8 cellular contexts compared by ENCODE assay signal in the genomic region with DNA sequence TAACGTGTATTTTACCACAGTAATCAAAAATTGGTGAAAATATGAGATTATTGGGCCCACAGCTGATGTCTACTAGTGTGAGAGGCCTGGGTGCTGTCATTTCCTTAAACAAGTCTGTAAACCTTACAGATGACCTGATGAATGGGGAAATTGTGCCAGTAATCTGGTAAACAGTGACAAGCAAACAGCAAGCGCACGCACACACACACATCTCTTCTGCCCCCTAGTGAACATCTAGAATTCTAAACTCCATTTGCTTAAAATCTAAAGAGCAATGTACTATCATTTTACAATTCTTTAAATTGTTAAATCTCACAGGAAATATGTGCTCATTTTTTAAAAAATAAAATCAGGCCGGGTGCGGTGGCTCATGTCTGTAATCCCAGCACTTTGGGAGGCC. TPM values are rescaled to one million over a fixed set of nuclear protein-coding genes. Genes with fewer than 3 reads are reported as not detected.
DNase-seq lines count a peak whose midpoint lies in the region; ATAC-seq, FAIRE-seq and TF ChIP-seq lines count a peak whose summit lies in the region.

No MANE protein-coding gene starts in this region.

- no peak overlapping the region for H3K9ac ChIP-seq in HepG2 (ENCODE audit: insufficient read depth, low read depth, low read length)

- peak overlapping the region; percentile 52; the same call in 1 of the 2 replicates for H3K4me2 ChIP-seq in HepG2 (ENCODE audit: low read depth, low read length)

- no peaks in the 10 kb centered on the region for H4K20me1 ChIP-seq in HepG2 (ENCODE audit: insufficient read depth, low read length)

- peak; percentile 68 for TF ChIP-seq RAD21 in HepG2 (CRISPR knock-in tag; IDR thresholded peaks at IDR 0.05)

- H2AFZ ChIP-seq in HepG2 (ENCODE audit: low read length) = no peak overlapping the region

- in situ Hi-C loops in HepG2 (cut with HindIII; ENCODE audit: extremely low pct_ligation_motif_present, low pct_unique_long_range_greater_than_20kb) = loop anchor here (25.0 kb wide), 1 partner anchor 360 kb away; the partner anchor contains the start of gene PRRC2B

- no peak overlapping the region for H3K27ac ChIP-seq in HepG2 (ENCODE audit: extremely low read length, insufficient read depth, low read length)

- peaks cover 24% of the 10 kb centered on the region for H3K4me1 ChIP-seq in HepG2 (ENCODE audit: insufficient read depth, low read length)

- TF ChIP-seq EP300 in HepG2 (IDR thresholded peaks at IDR 0.05; ENCODE audit: low read depth in 2 of 2, low read length in 2 of 2) (no peak), HepG2 (CRISPR knock-in tag; IDR thresholded peaks at IDR 0.05; ENCODE audit: borderline replicate concordance) (no peak)

- H3K4me3 ChIP-seq in HepG2 (replicated peaks in 1 of 3; ENCODE audit: insufficient read depth in 1 of 3, low read depth in 2 of 3, low read length in 3 of 3) = no peak overlapping the region

- CTCF ChIA-PET in HepG2 (lab: Yijun Ruan, JAX; ENCODE audit: low intra/inter-chr PET ratio, low total read pairs) = interaction anchor here (1.9 kb wide), 1 partner anchor 156 kb away, joined by 30 read pairs; no protein-coding TSS in a partner anchor

- intact Hi-C loops in HepG2 (cut with micrococcal nuclease; ENCODE audit: unreplicated experiment) = loop anchor here (1.0 kb wide), 1 partner anchor 156 kb away; no protein-coding TSS in a partner anchor

- FAIRE-seq in GM12891 (lab: Jason Lieb, UNC) (peak; percentile 51), HepG2 (lab: Jason Lieb, UNC) (peak; percentile 84)

- H3K79me2 ChIP-seq in HepG2 (ENCODE audit: insufficient read depth, low read length) = no peaks in the 10 kb centered on the region

- peak; percentile 84 for DNase-seq in Ammon's horn (ENCODE audit: low spot score)
- no peak for DNase-seq in GM12891 (ENCODE audit: insufficient read length, low spot score)
- DNase-seq in NOMO-1 treated with dmso at 0.1 percent for 144 hours (lab: John Stamatoyannopoulos, UW; ENCODE audit: unreplicated experiment) = peak; percentile 63
- peak; percentile 47 for DNase-seq in central memory CD4-positive, alpha-beta T cell
- DNase-seq in HepG2 (ENCODE audit: low spot score) = peak; percentile 77
- no peak for DNase-seq in NK-92 treated with Interleukin-12 subunit alpha and Interleukin-12 subunit beta, amount 100 ng/mL, for 24 hours (lab: John Stamatoyannopoulos, UW)
- DNase-seq in activated CD4-positive, CD25-positive, alpha-beta regulatory T cell treated with anti-CD3 and anti-CD28 coated beads, Interleukin-2, amount 50 U/mL, for 72 hours = no peak

- 5% methylated on average over 5 of the region's 5 CpGs for WGBS in HepG2 (ENCODE audit: low lambda C conversion rate)

- no peaks in the 10 kb centered on the region for H3K36me3 ChIP-seq in HepG2 (replicated peaks in 1 of 2; ENCODE audit: control insufficient read depth in 1 of 2, insufficient read depth in 2 of 2, low read length in 2 of 2)

- POLR2A ChIA-PET in HepG2 (lab: Yijun Ruan, JAX) = no interaction called here

- TF ChIP-seq POLR2A in GM12891 (IDR thresholded peaks at IDR 0.05; ENCODE audit: low read depth, low read length) (no peak), HepG2 (IDR thresholded peaks at IDR 0.05; ENCODE audit: insufficient read depth in 1 of 2, low read depth in 2 of 2, low read length in 2 of 2) (no peak)

- ATAC-seq in HepG2 = peak; percentile 46
- ATAC-seq in GM18873 (IDR thresholded peaks at IDR 0.05; ENCODE audit: low FRiP score, unreplicated experiment) = no peak

- no peaks in the 10 kb centered on the region for H3K9me3 ChIP-seq in HepG2 (ENCODE audit: low read length)

- H3K27me3 ChIP-seq in HepG2 (ENCODE audit: control insufficient read depth in 1 of 2, insufficient read depth in 2 of 2, low read length in 2 of 2) = peaks cover 1 to 8% of the 10 kb centered on the region in 2 experiments; a peak in 1 of 5 replicates

- peak; percentile 75 for TF ChIP-seq CTCF in HepG2 (CRISPR knock-in tag; IDR thresholded peaks at IDR 0.05)

- no TSS peak for BruUV-seq in HepG2 (replicated peaks; lab: Mats Ljungman, UMichigan)

TF ChIP-seq in GM12891, 5 proteins besides CTCF, POLR2A, EP300 and RAD21:
- no peak for TF ChIP-seq PAX5 (IDR thresholded peaks at IDR 0.05; ENCODE audit: insufficient read depth, low read length, severe bottlenecking)
- no peak for TF ChIP-seq TAF1 (IDR thresholded peaks at IDR 0.05; ENCODE audit: low read depth, low read length)
- TF ChIP-seq SPI1 (IDR thresholded peaks at IDR 0.05; ENCODE audit: low read depth, low read length) = no peak
- TF ChIP-seq POLR2AphosphoS5 (IDR thresholded peaks at IDR 0.05; ENCODE audit: low read depth, low read length) = no peak
- no peak for TF ChIP-seq POU2F2 (IDR thresholded peaks at IDR 0.05; ENCODE audit: low read depth, low read length)

TF ChIP-seq in HepG2, 621 proteins besides CTCF, POLR2A, EP300 and RAD21 (continues in another document):
- TF ChIP-seq FOXP1 (IDR thresholded peaks at IDR 0.05) (no peak), FOXP1 (CRISPR knock-in tag; IDR thresholded peaks at IDR 0.05) (peak; percentile 78), ZNF253 (CRISPR knock-in tag; IDR thresholded peaks at IDR 0.05; ENCODE audit: borderline replicate concordance) (no peak), RXRB (CRISPR knock-in tag; IDR thresholded peaks at IDR 0.05; ENCODE audit: borderline replicate concordance) (peak; percentile 26; the same call in 1 of the 2 replicates), MAFF (IDR thresholded peaks at IDR 0.05; ENCODE audit: low read depth, low read length) (peak; percentile 35; the same call in 1 of the 2 replicates), ZNF501 (CRISPR knock-in tag; IDR thresholded peaks at IDR 0.05) (no peak), FOXO1 (CRISPR knock-in tag; IDR thresholded peaks at IDR 0.05) (peak; percentile 37; the same call in 1 of the 2 replicates), ZBTB7B (CRISPR knock-in tag; IDR thresholded peaks at IDR 0.05) (no peak), FOXA3 (CRISPR knock-in tag; IDR thresholded peaks at IDR 0.05) (peak; percentile 48), THAP11 (CRISPR knock-in tag; IDR thresholded peaks at IDR 0.05) (0 out of 2 replicates have a peak, but pooled peaks have one; percentile 24), MAFK (conservative IDR thresholded peaks at IDR 0.05 in 1 of 2, IDR thresholded peaks at IDR 0.05 in 1 of 2; ENCODE audit: low read length in 2 of 2) (peak; percentile 37 to 39; a peak in 2 of 4 replicates), SAP130 (CRISPR knock-in tag; IDR thresholded peaks at IDR 0.05; ENCODE audit: low read depth) (peak; percentile 37; the same call in 1 of the 2 replicates), AGO2 (optimal IDR thresholded peaks at IDR 0.05; ENCODE audit: low read depth, low read length) (no peak), FOXA1 (IDR thresholded peaks at IDR 0.05) (no peak), FOXA1 (CRISPR knock-in tag; IDR thresholded peaks at IDR 0.05) (peak; percentile 45; the same call in 1 of the 2 replicates), KLF16 (CRISPR knock-in tag; IDR thresholded peaks at IDR 0.05) (0 out of 4 replicates have a peak, but pooled peaks of 1 of the 2 experiments have one; percentile 24), ZGPAT (CRISPR knock-in tag; IDR thresholded peaks at IDR 0.05) (no peak), PPARG (CRISPR knock-in tag; conservative IDR thresholded peaks at IDR 0.05) (no peak), CREM (IDR thresholded peaks at IDR 0.05) (no peak), CREM (CRISPR knock-in tag; IDR thresholded peaks at IDR 0.05) (no peak)

RNA-seq across cellular contexts. Expression of gene RAPGEF1, which starts 7.5 kb away (rescaled TPM):
- polyA plus RNA-seq in GM12891 (2012; ENCODE audit: low read depth, missing spikeins) = 45.5 TPM
- total RNA-seq in HepG2 (2016; rRNA removed; fragmentation: Illumina TruSeq; extraction: Trizol) = 21.2 and 21.7 TPM in 2 replicates
- total RNA-seq in HepG2 (2016; cell fraction: cytosol; rRNA removed; fragmentation: Illumina TruSeq; extraction: Trizol; ENCODE audit: low read depth) = 6.1 and 9.4 TPM in 2 replicates
- 17.2 and 20.5 TPM in 2 replicates for total RNA-seq in HepG2 (2016; cell fraction: insoluble cytoplasmic fraction; rRNA removed; fragmentation: Illumina TruSeq; extraction: Trizol)
- 22.7 and 23.5 TPM in 2 replicates for total RNA-seq in HepG2 (2016; cell fraction: membrane; rRNA removed; fragmentation: Illumina TruSeq; extraction: Trizol)
- total RNA-seq in HepG2 (2016; cell fraction: nucleus; rRNA removed; fragmentation: Illumina TruSeq; extraction: Trizol) = 15.4 and 18.1 TPM in 2 replicates
- 38.9 and 46.6 TPM in 2 replicates for polyA plus RNA-seq in HepG2 (2011; rRNA removed)
- polyA plus RNA-seq in HepG2 (2011; cell fraction: cytosol; rRNA removed) = 29.9 and 30.8 TPM in 2 replicates
- 38.0 and 38.2 TPM in 2 replicates for polyA plus RNA-seq in HepG2 (2011; cell fraction: nucleus; rRNA removed)
- 36.7 and 38.5 TPM in 2 replicates for polyA plus RNA-seq in HepG2 (2012)
- polyA plus RNA-seq in HepG2 (2016; cell fraction: cytosol; fragmentation: Illumina TruSeq; extraction: Trizol; ENCODE audit: low read depth) = 2.1 and 3.2 TPM in 2 replicates
- 16.9 and 24.5 TPM in 2 replicates for polyA plus RNA-seq in HepG2 (2016; cell fraction: insoluble cytoplasmic fraction; fragmentation: Illumina TruSeq; extraction: Trizol; ENCODE audit: low read depth)
- polyA plus RNA-seq in HepG2 (2016; cell fraction: membrane; fragmentation: Illumina TruSeq; extraction: Trizol; ENCODE audit: low read depth) = 15.6 and 18.4 TPM in 2 replicates
- 22.7 and 25.7 TPM in 2 replicates for polyA plus RNA-seq in HepG2 (2016; cell fraction: nucleus; fragmentation: Illumina TruSeq; extraction: Trizol; ENCODE audit: insufficient read depth, low read depth)
- 31.8 and 52.5 TPM in 2 replicates for polyA minus RNA-seq in HepG2 (2011; rRNA and poly(A)+ RNA removed; ENCODE audit: low replicate concordance)
- 25.4 and 30.6 TPM in 2 replicates for polyA minus RNA-seq in HepG2 (2011; cell fraction: cytosol; rRNA and poly(A)+ RNA removed)
- 18.2 and 24.7 TPM in 2 replicates for polyA minus RNA-seq in HepG2 (2011; cell fraction: nucleus; rRNA and poly(A)+ RNA removed)

Comparison
In these comparisons a context has a peak if more than half of its experiments do, and no peak if none do; other contexts are left out.
1. DNase-seq: peak in Ammon's horn (single experiment), NOMO-1 treated with dmso at 0.1 percent for 144 hours (single experiment), central memory CD4-positive, alpha-beta T cell (single experiment) and HepG2 (single experiment); none in GM12891 (single experiment), NK-92 treated with Interleukin-12 subunit alpha and Interleukin-12 subunit beta, amount 100 ng/mL, for 24 hours (single experiment) and activated CD4-positive, CD25-positive, alpha-beta regulatory T cell treated with anti-CD3 and anti-CD28 coated beads, Interleukin-2, amount 50 U/mL, for 72 hours (single experiment).